10 cellular contexts compared by ENCODE assay signal in the genomic region with DNA sequence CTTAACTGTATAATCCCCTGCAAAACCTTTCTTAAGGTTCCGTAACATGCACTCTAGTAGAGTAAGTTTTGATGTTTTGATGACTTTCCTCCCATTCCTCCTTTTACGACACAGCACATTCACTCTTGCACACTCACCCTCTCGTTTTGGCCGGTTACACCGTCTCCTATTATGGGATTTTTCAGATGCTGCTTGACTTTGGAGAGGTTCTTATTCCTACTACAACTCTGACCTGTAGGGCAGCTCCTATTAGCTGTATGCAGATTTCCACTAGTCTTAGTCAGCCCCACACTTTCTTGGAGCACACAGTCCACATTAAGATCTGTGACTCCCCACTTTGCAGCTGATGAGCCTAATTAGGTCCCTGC.
DNase-seq lines count a peak whose midpoint lies in the region; ATAC-seq and TF ChIP-seq lines count a peak whose summit lies in the region.
"Had no signal": no experiment of that assay in that cellular context is flagged by ENCODE, and none has a peak within 500 bp of the region (broad histone marks: within the 10 kb centered on the region; RNA-seq: fewer than 3 reads in every experiment).

No MANE protein-coding gene starts in this region.

- H3K79me2 ChIP-seq in fibroblast of lung (ENCODE audit: control insufficient read depth, insufficient read depth, low read length) = no peaks in the 10 kb centered on the region

- peak overlapping the region; percentile 71 for H3K4me2 ChIP-seq in fibroblast of lung (ENCODE audit: extremely low read depth, insufficient read depth, low read length)

- no peaks in the 10 kb centered on the region for H4K20me1 ChIP-seq in fibroblast of lung (ENCODE audit: control insufficient read depth, extremely low read depth, insufficient read depth, low read length)

- H2AFZ ChIP-seq in fibroblast of lung (ENCODE audit: low read length) = peak overlapping the region; percentile 79

- H3K4me3 ChIP-seq in AG09309 (ENCODE audit: control insufficient read depth, low read depth, low read length) = peak overlapping the region; percentile 57
- H3K4me3 ChIP-seq in Peyer's patch = peak overlapping the region in 3 of 4 donors; percentile 15 to 50 (median 37)
- H3K4me3 ChIP-seq in fibroblast of lung (replicated peaks in 1 of 4; ENCODE audit: control extremely low read depth in 1 of 4, insufficient read depth in 1 of 4, low read depth in 3 of 4, low read length in 4 of 4) = peak overlapping the region; percentile 44 to 63 (median 50)
- H3K4me3 ChIP-seq in psoas muscle = peak overlapping the region; percentile 55

- no peak for TF ChIP-seq CTCF in AG09309 (IDR thresholded peaks at IDR 0.05; ENCODE audit: control insufficient read depth, insufficient read depth, low read depth, low read length, missing control alignments)
- no peak for TF ChIP-seq CTCF in Peyer's patch (IDR thresholded peaks at IDR 0.05)
- TF ChIP-seq CTCF in fibroblast of lung (conservative IDR thresholded peaks at IDR 0.05 in 1 of 2, IDR thresholded peaks at IDR 0.05 in 1 of 2; ENCODE audit: low read depth in 1 of 2, low read length in 2 of 2) = no peak
- TF ChIP-seq CTCF in psoas muscle (IDR thresholded peaks at IDR 0.05) = no peak

- DNase-seq in AG09309 (ENCODE audit: low read depth) (no peak), Peyer's patch (no peak), fibroblast of lung (ENCODE audit: low read depth in 2 of 2) (peak; percentile 31 to 62), psoas muscle (no peak), NCI-H748 treated with DMSO at 0.1 percent for 48 hours (lab: John Stamatoyannopoulos, UW) (no peak)
- no peak for DNase-seq in stimulated activated CD4-positive, alpha-beta T cell treated with anti-CD3 and anti-CD28 coated beads, Interleukin-1b, Interleukin-23, amount 100 ng/mL, for 48 hours
- DNase-seq: activated CD8-positive, alpha-beta memory T cell treated with anti-CD3 and anti-CD28 coated beads, Interleukin-2, amount 50 U/mL, for 4 hours; SIG-M5 had no signal

- H3K9me3 ChIP-seq in Peyer's patch = no peaks in the 10 kb centered on the region
- H3K9me3 ChIP-seq in fibroblast of lung (ENCODE audit: control insufficient read depth, insufficient read depth, low read depth, low read length) = no peaks in the 10 kb centered on the region
- no peaks in the 10 kb centered on the region for H3K9me3 ChIP-seq in psoas muscle

- no peaks in the 10 kb centered on the region for H3K36me3 ChIP-seq in Peyer's patch
- no peaks in the 10 kb centered on the region for H3K36me3 ChIP-seq in fibroblast of lung (ENCODE audit: control insufficient read depth, insufficient read depth, low read length)
- H3K36me3 ChIP-seq in psoas muscle (ENCODE audit: insufficient read depth in 1 of 2, low read depth in 1 of 2) = no peaks in the 10 kb centered on the region

- H3K27ac ChIP-seq in Peyer's patch = no peak overlapping the region
- H3K27ac ChIP-seq in fibroblast of lung (ENCODE audit: insufficient read depth, low read length) = no peak overlapping the region
- H3K27ac ChIP-seq in psoas muscle = no peak overlapping the region

- H3K9ac ChIP-seq in fibroblast of lung (ENCODE audit: insufficient read depth, low read length) = no peak overlapping the region

- intact Hi-C loops in psoas muscle (cut with DNase I) = loop anchor here in 1 of 2 donors (5.0 kb wide), 1 partner anchor 324 kb away; no protein-coding TSS in a partner anchor

- TF ChIP-seq POLR2A in Peyer's patch (IDR thresholded peaks at IDR 0.05) = no peak

- H3K27me3 ChIP-seq in Peyer's patch (no peaks in the 10 kb centered on the region), fibroblast of lung (ENCODE audit: control insufficient read depth, insufficient read depth, low read length) (no peaks in the 10 kb centered on the region), psoas muscle (ENCODE audit: insufficient read depth in 3 of 3, low read length in 2 of 3) (no peaks in the 10 kb centered on the region)

- ATAC-seq in psoas muscle = peak; percentile 36 to 63 (median 53)
- ATAC-seq in HG03460 (IDR thresholded peaks at IDR 0.05; ENCODE audit: unreplicated experiment) = no peak
- ATAC-seq in GM21619 (IDR thresholded peaks at IDR 0.05; ENCODE audit: unreplicated experiment) = no peak

- 13 to 44% (median 31%) methylated on average over 5 of the region's 5 CpGs for WGBS in psoas muscle, 3 donors

- H3K4me1 ChIP-seq in Peyer's patch = peaks cover 0 to 17% (median 0%) of the 10 kb centered on the region in 4 donors
- no peaks in the 10 kb centered on the region for H3K4me1 ChIP-seq in fibroblast of lung (ENCODE audit: control insufficient read depth, extremely low read depth, insufficient read depth, low read length)
- H3K4me1 ChIP-seq in psoas muscle = peaks cover 8% of the 10 kb centered on the region

Comparison
In these comparisons a context has a peak if more than half of its experiments do, and no peak if none do; other contexts are left out.
1. DNase-seq: peak in fibroblast of lung (2 of 2); none in AG09309 (single experiment), Peyer's patch (0 of 3), psoas muscle (0 of 2), stimulated activated CD4-positive, alpha-beta T cell treated with anti-CD3 and anti-CD28 coated beads, Interleukin-1b, Interleukin-23, amount 100 ng/mL, for 48 hours (single experiment) and NCI-H748 treated with DMSO at 0.1 percent for 48 hours (single experiment).
2. ATAC-seq: peak in psoas muscle (4 of 4); none in HG03460 (single experiment) and GM21619 (single experiment).
3. Peak in every context shown above with its lines, with median percentiles within 50 percentile points of each other: H3K4me3 ChIP-seq.